ENCODE assay signal across 11 cellular contexts in genomic region chrX:110310896-110311295, GRCh38. TPM values are rescaled to one million over a fixed set of nuclear protein-coding genes. Genes with fewer than 3 reads are reported as not detected.
DNase-seq lines count a peak whose midpoint lies in the region; ATAC-seq and TF ChIP-seq lines count a peak whose summit lies in the region.
"Had no signal": no experiment of that assay in that cellular context is flagged by ENCODE, and none has a peak within 500 bp of the region (broad histone marks: within the 10 kb centered on the region; RNA-seq: fewer than 3 reads in every experiment).

No MANE protein-coding gene starts in this region.

- peaks cover 2% of the 10 kb centered on the region for H3K36me3 Mint-ChIP-seq in CD8-positive, alpha-beta T cell

- peak in 2 of 7 experiments; percentile 14 to 17 for DNase-seq in CD8-positive, alpha-beta T cell
- peak; percentile 3 for DNase-seq in effector CD4-positive, alpha-beta T cell
- DNase-seq in thyroid gland: no peak
- DNase-seq in NCI-H2227 (lab: John Stamatoyannopoulos, UW; ENCODE audit: unreplicated experiment): no peak
- no peak for DNase-seq in MG63
- DNase-seq in KG1 (lab: John Stamatoyannopoulos, UW): no peak
- DNase-seq: DND-41, NCI-H446 had no signal

- ATAC-seq in CD8-positive, alpha-beta T cell: peak; percentile 61
- peak; percentile 84 for ATAC-seq in GM21515 (IDR thresholded peaks at IDR 0.05; ENCODE audit: unreplicated experiment)

- H3K4me3 ChIP-seq in CD8-positive, alpha-beta T cell (ENCODE audit: low read depth, low read length): no peak overlapping the region
- H3K4me3 ChIP-seq in Loucy (ENCODE audit: low read length, poor library complexity, severe bottlenecking) (peak overlapping the region; percentile 45), thyroid gland (replicated peaks in 1 of 3) (no peak overlapping the region), MG63 (no peak overlapping the region)

- POLR2A ChIA-PET in CD8-positive, alpha-beta T cell (lab: Charles Lee): no interaction called here

- peaks cover 29% of the 10 kb centered on the region for H3K4me1 ChIP-seq in CD8-positive, alpha-beta T cell (ENCODE audit: insufficient read depth, low read length)
- peaks cover 64% of the 10 kb centered on the region for H3K4me1 ChIP-seq in Loucy (ENCODE audit: insufficient read depth, low read length, poor library complexity, severe bottlenecking)
- H3K4me1 ChIP-seq in thyroid gland: no peaks in the 10 kb centered on the region

- WGBS in thyroid gland, 2 donors: 43 to 57% methylated on average over 1 of the region's 1 CpG

- CTCF ChIA-PET in CD8-positive, alpha-beta T cell (lab: Charles Lee): interaction anchor here (1.5 kb wide), 1 partner anchor 94 kb away, joined by 3 read pairs; no protein-coding TSS in a partner anchor

- no peaks in the 10 kb centered on the region for H3K9me3 ChIP-seq in CD8-positive, alpha-beta T cell (ENCODE audit: low read length)
- H3K9me3 ChIP-seq in Loucy (ENCODE audit: insufficient read depth, low read depth, low read length) (no peaks in the 10 kb centered on the region), thyroid gland (no peaks in the 10 kb centered on the region), MG63 (no peaks in the 10 kb centered on the region)

- no peaks in the 10 kb centered on the region for H3K27me3 ChIP-seq in CD8-positive, alpha-beta T cell (ENCODE audit: insufficient read depth, low read length)
- H3K27me3 ChIP-seq in Loucy (ENCODE audit: insufficient read depth, low read length, poor library complexity, severe bottlenecking) (no peaks in the 10 kb centered on the region), thyroid gland (no peaks in the 10 kb centered on the region), MG63 (no peaks in the 10 kb centered on the region)

- H3K9ac ChIP-seq in Loucy (ENCODE audit: low read depth, low read length, poor library complexity, severe bottlenecking): no peak overlapping the region

- intact Hi-C loops in CD8-positive, alpha-beta T cell (cut with DNase I, micrococcal nuclease): no loop called here
- intact Hi-C loops in thyroid gland (cut with DNase I): no loop called here

- no peak for TF ChIP-seq CTCF in CD8-positive, alpha-beta T cell (IDR thresholded peaks at IDR 0.05)
- no peak for TF ChIP-seq CTCF in Loucy (conservative IDR thresholded peaks at IDR 0.05; ENCODE audit: low read length)
- no peak for TF ChIP-seq CTCF in thyroid gland (IDR thresholded peaks at IDR 0.05)

- peaks cover 86% of the 10 kb centered on the region for H3K79me2 ChIP-seq in Loucy (ENCODE audit: insufficient read depth, low read length)

- H3K27ac Mint-ChIP-seq in CD8-positive, alpha-beta T cell: peak overlapping the region; percentile 37

- H3K36me3 ChIP-seq in CD8-positive, alpha-beta T cell (ENCODE audit: insufficient read depth, low read length): no peaks in the 10 kb centered on the region
- H3K36me3 ChIP-seq in Loucy (ENCODE audit: insufficient read depth, low read length) (no peaks in the 10 kb centered on the region), thyroid gland (no peaks in the 10 kb centered on the region), MG63 (no peaks in the 10 kb centered on the region)

- H3K9me2 ChIP-seq in Loucy (replicated peaks; ENCODE audit: low read depth, low read length): no peaks in the 10 kb centered on the region

- H3K9me3 Mint-ChIP-seq in CD8-positive, alpha-beta T cell: no peaks in the 10 kb centered on the region

- peak overlapping the region; percentile 93 for H3K4me2 ChIP-seq in Loucy (ENCODE audit: low read depth, low read length, poor library complexity, severe bottlenecking)

- H3K27ac ChIP-seq in CD8-positive, alpha-beta T cell (ENCODE audit: low read depth, low read length): no peak overlapping the region
- no peak overlapping the region for H3K27ac ChIP-seq in thyroid gland

- H3F3A ChIP-seq in Loucy (ENCODE audit: low read depth): no peaks in the 10 kb centered on the region

- no peaks in the 10 kb centered on the region for H3K27me3 Mint-ChIP-seq in CD8-positive, alpha-beta T cell (ENCODE audit: low read depth)

- peaks cover 51% of the 10 kb centered on the region for H4K20me1 ChIP-seq in Loucy (ENCODE audit: insufficient read depth, low read length, poor library complexity, severe bottlenecking)

- no peak overlapping the region for H2AFZ ChIP-seq in Loucy (ENCODE audit: low read length)

- TF ChIP-seq POLR2A in thyroid gland (IDR thresholded peaks at IDR 0.05): no peak

- H3K4me1 Mint-ChIP-seq in CD8-positive, alpha-beta T cell (ENCODE audit: low read depth): peaks cover 72% of the 10 kb centered on the region

- no peak overlapping the region for H3K4me3 Mint-ChIP-seq in CD8-positive, alpha-beta T cell

RNA-seq across cellular contexts. Expression of gene AMMECR1, which starts 7.0 kb away (rescaled TPM):
- 1 to 10 TPM; 5.1 to 6.5 TPM for total RNA-seq in CD8-positive, alpha-beta T cell
- 10 to 100 TPM in 3 of 4 donors, 1 to 10 TPM in 1; 6.2 to 38.0 (median 11.0) TPM for total RNA-seq in thyroid gland
- 9.5 and 11.4 TPM in 2 replicates for total RNA-seq in MG63 (2014; rRNA removed; shearing (Covaris generic); ENCODE audit: low replicate concordance)

RNA-seq across cellular contexts. Expression of gene RTL9, which starts 47.8 kb away (rescaled TPM):
- total RNA-seq in CD8-positive, alpha-beta T cell: not detected
- 1 to 10 TPM in 1 of 4 donors, under 1 TPM in 3; 0.40 to 1.1 (median 0.56) TPM for total RNA-seq in thyroid gland
- 0.30 and 0.72 TPM in 2 replicates for total RNA-seq in MG63 (2014; rRNA removed; shearing (Covaris generic); ENCODE audit: low replicate concordance)
- total RNA-seq: endothelial cell of umbilical vein had no signal
